1 cellular context compared by ENCODE assay signal in the genomic region with DNA sequence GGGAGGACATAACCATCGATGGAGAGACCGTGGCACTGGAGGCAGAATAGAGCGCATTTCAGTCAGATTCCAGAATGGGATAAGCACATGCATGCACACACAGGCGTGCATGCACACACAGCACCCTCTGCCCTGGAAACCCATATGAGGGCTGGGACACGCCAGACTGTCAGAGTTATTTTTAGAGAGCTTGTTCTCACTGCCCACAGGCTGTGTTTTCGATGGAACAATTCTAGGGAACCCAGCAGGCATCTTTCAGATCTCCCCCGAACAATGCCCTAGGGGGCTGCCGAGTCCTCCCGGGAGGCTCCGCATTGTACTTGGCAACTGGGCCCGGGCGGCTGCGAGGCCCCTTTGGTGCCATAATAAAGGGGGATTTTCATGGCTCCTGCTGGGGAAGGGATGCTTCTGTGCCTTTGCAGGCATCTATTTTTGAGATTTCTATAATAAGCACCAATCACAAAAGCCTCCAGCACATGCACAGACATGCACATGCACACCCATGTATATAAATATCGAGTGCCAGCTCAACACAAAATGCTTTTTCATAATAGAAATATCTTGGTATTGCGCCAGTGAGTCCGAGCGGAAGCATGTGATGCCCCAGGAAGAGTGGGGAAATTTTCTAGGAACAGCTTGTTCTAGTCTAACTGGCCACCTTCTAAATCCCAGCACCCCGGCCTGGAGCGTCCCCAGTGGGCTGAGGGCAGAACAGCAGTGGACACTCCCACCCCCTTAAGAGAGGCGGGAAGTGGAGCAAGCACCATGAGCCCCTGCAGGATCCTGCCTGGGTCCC.
TF ChIP-seq lines count a peak whose summit lies in the region.

No MANE protein-coding gene starts in this region.

TF ChIP-seq in SK-N-SH, 30 proteins besides CTCF, POLR2A, EP300 and RAD21:
- TF ChIP-seq, protein P1, sequence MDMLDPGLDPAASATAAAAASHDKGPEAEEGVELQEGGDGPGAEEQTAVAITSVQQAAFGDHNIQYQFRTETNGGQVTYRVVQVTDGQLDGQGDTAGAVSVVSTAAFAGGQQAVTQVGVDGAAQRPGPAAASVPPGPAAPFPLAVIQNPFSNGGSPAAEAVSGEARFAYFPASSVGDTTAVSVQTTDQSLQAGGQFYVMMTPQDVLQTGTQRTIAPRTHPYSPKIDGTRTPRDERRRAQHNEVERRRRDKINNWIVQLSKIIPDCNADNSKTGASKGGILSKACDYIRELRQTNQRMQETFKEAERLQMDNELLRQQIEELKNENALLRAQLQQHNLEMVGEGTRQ (IDR thresholded peaks at IDR 0.05; ENCODE audit: borderline replicate concordance, low read depth, low read length), result no peak
- TF ChIP-seq, protein P2, sequence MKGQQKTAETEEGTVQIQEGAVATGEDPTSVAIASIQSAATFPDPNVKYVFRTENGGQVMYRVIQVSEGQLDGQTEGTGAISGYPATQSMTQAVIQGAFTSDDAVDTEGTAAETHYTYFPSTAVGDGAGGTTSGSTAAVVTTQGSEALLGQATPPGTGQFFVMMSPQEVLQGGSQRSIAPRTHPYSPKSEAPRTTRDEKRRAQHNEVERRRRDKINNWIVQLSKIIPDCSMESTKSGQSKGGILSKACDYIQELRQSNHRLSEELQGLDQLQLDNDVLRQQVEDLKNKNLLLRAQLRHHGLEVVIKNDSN (IDR thresholded peaks at IDR 0.05; ENCODE audit: borderline replicate concordance, low read depth), result no peak
- TF ChIP-seq TEAD4 (IDR thresholded peaks at IDR 0.05; ENCODE audit: borderline replicate concordance, insufficient read depth) (no peak), FOSL2 (IDR thresholded peaks at IDR 0.05; ENCODE audit: borderline replicate concordance, low read depth) (no peak), TAF1 (IDR thresholded peaks at IDR 0.05; ENCODE audit: borderline replicate concordance, low read depth, low read length) (no peak), MXI1 (IDR thresholded peaks at IDR 0.05; ENCODE audit: low read depth, low read length) (no peak), FOXM1 (IDR thresholded peaks at IDR 0.05; ENCODE audit: low read depth) (no peak), GABPA (IDR thresholded peaks at IDR 0.05; ENCODE audit: low read depth) (no peak), SMC3 (IDR thresholded peaks at IDR 0.05; ENCODE audit: low read depth, low read length) (no peak), SIN3A (IDR thresholded peaks at IDR 0.05; ENCODE audit: borderline replicate concordance, low read depth, low read length) (no peak), CHD2 (IDR thresholded peaks at IDR 0.05; ENCODE audit: low read length, partially characterized antibody) (no peak), RFX5 (IDR thresholded peaks at IDR 0.05; ENCODE audit: low read length) (no peak), RCOR1 (IDR thresholded peaks at IDR 0.05; ENCODE audit: low read length) (no peak), TCF12 (IDR thresholded peaks at IDR 0.05) (no peak), RXRA (IDR thresholded peaks at IDR 0.05; ENCODE audit: borderline replicate concordance, low read depth) (no peak)
- TF ChIP-seq, protein P3, sequence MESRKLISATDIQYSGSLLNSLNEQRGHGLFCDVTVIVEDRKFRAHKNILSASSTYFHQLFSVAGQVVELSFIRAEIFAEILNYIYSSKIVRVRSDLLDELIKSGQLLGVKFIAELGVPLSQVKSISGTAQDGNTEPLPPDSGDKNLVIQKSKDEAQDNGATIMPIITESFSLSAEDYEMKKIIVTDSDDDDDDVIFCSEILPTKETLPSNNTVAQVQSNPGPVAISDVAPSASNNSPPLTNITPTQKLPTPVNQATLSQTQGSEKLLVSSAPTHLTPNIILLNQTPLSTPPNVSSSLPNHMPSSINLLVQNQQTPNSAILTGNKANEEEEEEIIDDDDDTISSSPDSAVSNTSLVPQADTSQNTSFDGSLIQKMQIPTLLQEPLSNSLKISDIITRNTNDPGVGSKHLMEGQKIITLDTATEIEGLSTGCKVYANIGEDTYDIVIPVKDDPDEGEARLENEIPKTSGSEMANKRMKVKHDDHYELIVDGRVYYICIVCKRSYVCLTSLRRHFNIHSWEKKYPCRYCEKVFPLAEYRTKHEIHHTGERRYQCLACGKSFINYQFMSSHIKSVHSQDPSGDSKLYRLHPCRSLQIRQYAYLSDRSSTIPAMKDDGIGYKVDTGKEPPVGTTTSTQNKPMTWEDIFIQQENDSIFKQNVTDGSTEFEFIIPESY (IDR thresholded peaks at IDR 0.05; ENCODE audit: borderline replicate concordance, low read depth), result no peak
- TF ChIP-seq, protein P4, sequence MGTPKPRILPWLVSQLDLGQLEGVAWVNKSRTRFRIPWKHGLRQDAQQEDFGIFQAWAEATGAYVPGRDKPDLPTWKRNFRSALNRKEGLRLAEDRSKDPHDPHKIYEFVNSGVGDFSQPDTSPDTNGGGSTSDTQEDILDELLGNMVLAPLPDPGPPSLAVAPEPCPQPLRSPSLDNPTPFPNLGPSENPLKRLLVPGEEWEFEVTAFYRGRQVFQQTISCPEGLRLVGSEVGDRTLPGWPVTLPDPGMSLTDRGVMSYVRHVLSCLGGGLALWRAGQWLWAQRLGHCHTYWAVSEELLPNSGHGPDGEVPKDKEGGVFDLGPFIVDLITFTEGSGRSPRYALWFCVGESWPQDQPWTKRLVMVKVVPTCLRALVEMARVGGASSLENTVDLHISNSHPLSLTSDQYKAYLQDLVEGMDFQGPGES (IDR thresholded peaks at IDR 0.05; ENCODE audit: low read depth, low read length), result no peak
- TF ChIP-seq, protein P5, sequence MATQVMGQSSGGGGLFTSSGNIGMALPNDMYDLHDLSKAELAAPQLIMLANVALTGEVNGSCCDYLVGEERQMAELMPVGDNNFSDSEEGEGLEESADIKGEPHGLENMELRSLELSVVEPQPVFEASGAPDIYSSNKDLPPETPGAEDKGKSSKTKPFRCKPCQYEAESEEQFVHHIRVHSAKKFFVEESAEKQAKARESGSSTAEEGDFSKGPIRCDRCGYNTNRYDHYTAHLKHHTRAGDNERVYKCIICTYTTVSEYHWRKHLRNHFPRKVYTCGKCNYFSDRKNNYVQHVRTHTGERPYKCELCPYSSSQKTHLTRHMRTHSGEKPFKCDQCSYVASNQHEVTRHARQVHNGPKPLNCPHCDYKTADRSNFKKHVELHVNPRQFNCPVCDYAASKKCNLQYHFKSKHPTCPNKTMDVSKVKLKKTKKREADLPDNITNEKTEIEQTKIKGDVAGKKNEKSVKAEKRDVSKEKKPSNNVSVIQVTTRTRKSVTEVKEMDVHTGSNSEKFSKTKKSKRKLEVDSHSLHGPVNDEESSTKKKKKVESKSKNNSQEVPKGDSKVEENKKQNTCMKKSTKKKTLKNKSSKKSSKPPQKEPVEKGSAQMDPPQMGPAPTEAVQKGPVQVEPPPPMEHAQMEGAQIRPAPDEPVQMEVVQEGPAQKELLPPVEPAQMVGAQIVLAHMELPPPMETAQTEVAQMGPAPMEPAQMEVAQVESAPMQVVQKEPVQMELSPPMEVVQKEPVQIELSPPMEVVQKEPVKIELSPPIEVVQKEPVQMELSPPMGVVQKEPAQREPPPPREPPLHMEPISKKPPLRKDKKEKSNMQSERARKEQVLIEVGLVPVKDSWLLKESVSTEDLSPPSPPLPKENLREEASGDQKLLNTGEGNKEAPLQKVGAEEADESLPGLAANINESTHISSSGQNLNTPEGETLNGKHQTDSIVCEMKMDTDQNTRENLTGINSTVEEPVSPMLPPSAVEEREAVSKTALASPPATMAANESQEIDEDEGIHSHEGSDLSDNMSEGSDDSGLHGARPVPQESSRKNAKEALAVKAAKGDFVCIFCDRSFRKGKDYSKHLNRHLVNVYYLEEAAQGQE (IDR thresholded peaks at IDR 0.05; ENCODE audit: low read depth, low read length), result no peak
- TF ChIP-seq, protein P6, sequence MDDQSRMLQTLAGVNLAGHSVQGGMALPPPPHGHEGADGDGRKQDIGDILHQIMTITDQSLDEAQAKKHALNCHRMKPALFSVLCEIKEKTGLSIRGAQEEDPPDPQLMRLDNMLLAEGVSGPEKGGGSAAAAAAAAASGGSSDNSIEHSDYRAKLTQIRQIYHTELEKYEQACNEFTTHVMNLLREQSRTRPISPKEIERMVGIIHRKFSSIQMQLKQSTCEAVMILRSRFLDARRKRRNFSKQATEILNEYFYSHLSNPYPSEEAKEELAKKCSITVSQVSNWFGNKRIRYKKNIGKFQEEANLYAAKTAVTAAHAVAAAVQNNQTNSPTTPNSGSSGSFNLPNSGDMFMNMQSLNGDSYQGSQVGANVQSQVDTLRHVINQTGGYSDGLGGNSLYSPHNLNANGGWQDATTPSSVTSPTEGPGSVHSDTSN (IDR thresholded peaks at IDR 0.05), result no peak
